8 cellular contexts compared by ENCODE assay signal in genomic region chr16:88442811-88443576, GRCh38. TPM values are rescaled to one million over a fixed set of nuclear protein-coding genes. Genes with fewer than 3 reads are reported as not detected.
DNase-seq lines count a peak whose midpoint lies in the region; ATAC-seq, FAIRE-seq and TF ChIP-seq lines count a peak whose summit lies in the region.

No MANE protein-coding gene starts in this region.

- TF ChIP-seq EP300 in ovary (IDR thresholded peaks at IDR 0.05), result no peak

- DNase-seq in GM12864 (ENCODE audit: low read depth) (no peak), HuH-7 (ENCODE audit: low spot score) (peak; percentile 100), RWPE2 (ENCODE audit: low spot score) (no peak), frontal cortex (ENCODE audit: low spot score in 2 of 2) (peak; percentile 90 to 96), ovary (peak; percentile 71 to 87 (median 83)), upper lobe of right lung (peak; percentile 89)
- peak; percentile 68 for DNase-seq in activated effector memory CD4-positive, alpha-beta T cell treated with Interleukin-2 at 50 U/mL for 16 hours

- TF ChIP-seq CTCF in GM12864 (IDR thresholded peaks at IDR 0.05; ENCODE audit: low read depth, low read length, missing control alignments) (peak; percentile 88), RWPE2 (IDR thresholded peaks at IDR 0.05; ENCODE audit: poor library complexity, severe bottlenecking) (peak; percentile 92), ovary (IDR thresholded peaks at IDR 0.05) (peak; percentile 95 to 97 (median 97)), upper lobe of right lung (IDR thresholded peaks at IDR 0.05) (peak; percentile 96)

- ATAC-seq in RWPE2 (ENCODE audit: low read depth) (peak; percentile 90), upper lobe of right lung (peak; percentile 90), GM21526 (IDR thresholded peaks at IDR 0.05; ENCODE audit: low FRiP score, unreplicated experiment) (no peak)

- intact Hi-C loops in ovary (cut with DNase I) (loop anchor here (1.0 to 10.0 kb wide), 5 partner anchors 84 to 122 kb away; no protein-coding TSS in a partner anchor), upper lobe of right lung (cut with DNase I) (loop anchor here (5.0 kb wide), 1 partner anchor 119 kb away; no protein-coding TSS in a partner anchor)

- WGBS in ovary, 3 donors, result 8 to 13% (median 12%) methylated on average over 16 to 37 of the region's 37 CpGs

- FAIRE-seq in frontal cortex (lab: Jason Lieb, UNC), result no peak

- no peak for TF ChIP-seq POLR2A in ovary (IDR thresholded peaks at IDR 0.05)

- H3K27me3 ChIP-seq in RWPE2 (ENCODE audit: insufficient read depth, poor library complexity, severe bottlenecking), result no peaks in the 10 kb centered on the region
- H3K27me3 ChIP-seq in ovary, result no peaks in the 10 kb centered on the region
- H3K27me3 ChIP-seq in upper lobe of right lung, result no peaks in the 10 kb centered on the region

- H3K9me3 ChIP-seq in RWPE2 (ENCODE audit: severe bottlenecking) (no peaks in the 10 kb centered on the region), ovary (no peaks in the 10 kb centered on the region), upper lobe of right lung (no peaks in the 10 kb centered on the region)

- no peaks in the 10 kb centered on the region for H3K4me1 ChIP-seq in RWPE2 (ENCODE audit: insufficient read depth, poor library complexity, severe bottlenecking)
- H3K4me1 ChIP-seq in ovary (ENCODE audit: insufficient read depth), result peaks cover 2% of the 10 kb centered on the region
- H3K4me1 ChIP-seq in upper lobe of right lung, result no peaks in the 10 kb centered on the region

- H3K27ac ChIP-seq in RWPE2 (ENCODE audit: poor library complexity, severe bottlenecking) (no peak overlapping the region), ovary (no peak overlapping the region), upper lobe of right lung (no peak overlapping the region)

- H3K4me3 ChIP-seq in GM12864 (ENCODE audit: low read depth, low read length) (no peak overlapping the region), RWPE2 (ENCODE audit: severe bottlenecking) (no peak overlapping the region), ovary (no peak overlapping the region), upper lobe of right lung (no peak overlapping the region)

- H3K36me3 ChIP-seq in RWPE2 (ENCODE audit: low read depth) (no peaks in the 10 kb centered on the region), ovary (no peaks in the 10 kb centered on the region), upper lobe of right lung (no peaks in the 10 kb centered on the region)

RNA-seq across cellular contexts. Expression of gene ZFPM1, which starts 10.1 kb away (rescaled TPM):
- total RNA-seq in frontal cortex (1.2 TPM), ovary (10 to 100 TPM in 1 of 7 donors, 1 to 10 TPM in 5, under 1 TPM in 1; 0.95 to 11.4 (median 4.3) TPM), upper lobe of right lung (8.4 TPM)
- 1 to 10 TPM in 1 of 2 donors, under 1 TPM in 1; 0.10 to 1.2 TPM for polyA plus RNA-seq in ovary

Comparison
In these comparisons a context has a peak if more than half of its experiments do, and no peak if none do; other contexts are left out.
1. DNase-seq: peak in HuH-7 (single experiment), activated effector memory CD4-positive, alpha-beta T cell treated with Interleukin-2 at 50 U/mL for 16 hours (single experiment), frontal cortex (2 of 2), ovary (5 of 5) and upper lobe of right lung (single experiment); none in GM12864 (single experiment) and RWPE2 (single experiment).
2. Peak in every context shown above with its lines, with median percentiles within 50 percentile points of each other: CTCF ChIP-seq.